In genomic region chr1:226626577-226626956, GRCh38 we compare ENCODE assay signal across 1 cellular context.
A peak's percentile ranks its signal among the peaks of the same experiment; 100 is the strongest.
TF ChIP-seq lines count a peak whose summit lies in the region.

No MANE protein-coding gene starts in this region.

TF ChIP-seq in HEK293, 187 proteins besides CTCF, POLR2A, EP300 and RAD21 (continued from another document and continues in another):
- TF ChIP-seq ZNF518A (tag by site-specific recombination; conservative IDR thresholded peaks at IDR 0.05; ENCODE audit: low read depth) (no peak), ZEB2 (tag by site-specific recombination; IDR thresholded peaks at IDR 0.05) (peak; percentile 45; the same call in 1 of the 2 replicates), ZNF561 (tag by site-specific recombination; IDR thresholded peaks at IDR 0.05; ENCODE audit: borderline replicate concordance) (peak; percentile 72; the same call in 1 of the 2 replicates), KLF9 (tag by site-specific recombination; IDR thresholded peaks at IDR 0.05; ENCODE audit: low read depth) (no peak), ZBTB7A (tag by site-specific recombination; IDR thresholded peaks at IDR 0.05; ENCODE audit: low read depth) (no peak), ZNF10 (tag by site-specific recombination; IDR thresholded peaks at IDR 0.05) (no peak), ZBTB6 (tag by site-specific recombination; IDR thresholded peaks at IDR 0.05) (no peak), ZBTB48 (tag by site-specific recombination; IDR thresholded peaks at IDR 0.05) (no peak), MEIS1 (CRISPR knock-in tag; IDR thresholded peaks at IDR 0.05; ENCODE audit: borderline replicate concordance) (no peak), ZNF747 (tag by site-specific recombination; IDR thresholded peaks at IDR 0.05) (no peak), ZBTB21 (tag by site-specific recombination; IDR thresholded peaks at IDR 0.05) (0 out of 2 replicates have a peak, but pooled peaks have one; percentile 23), MYNN (tag by site-specific recombination; IDR thresholded peaks at IDR 0.05; ENCODE audit: borderline replicate concordance) (no peak), HOXC10 (CRISPR knock-in tag; IDR thresholded peaks at IDR 0.05) (no peak), ZNF639 (tag by site-specific recombination; IDR thresholded peaks at IDR 0.05) (no peak), ZNF48 (tag by site-specific recombination; IDR thresholded peaks at IDR 0.05) (no peak), ZNF791 (tag by site-specific recombination; IDR thresholded peaks at IDR 0.05) (no peak), ZNF785 (tag by site-specific recombination; IDR thresholded peaks at IDR 0.05) (no peak), SCRT2 (tag by site-specific recombination; IDR thresholded peaks at IDR 0.05) (peak; percentile 54), ZNF600 (tag by site-specific recombination; IDR thresholded peaks at IDR 0.05) (peak; percentile 15; the same call in 1 of the 2 replicates), ZBTB26 (tag by site-specific recombination; optimal IDR thresholded peaks at IDR 0.05) (no peak), YY2 (tag by site-specific recombination; IDR thresholded peaks at IDR 0.05) (no peak), ZNF202 (tag by site-specific recombination; IDR thresholded peaks at IDR 0.05; ENCODE audit: borderline replicate concordance) (no peak), ZNF335 (tag by site-specific recombination; conservative IDR thresholded peaks at IDR 0.05) (peak; percentile 55), ZNF362 (tag by site-specific recombination; IDR thresholded peaks at IDR 0.05) (peak; percentile 90; the same call in 1 of the 2 replicates), REST (tag by site-specific recombination; IDR thresholded peaks at IDR 0.05) (no peak), SETDB1 (IDR thresholded peaks at IDR 0.05; ENCODE audit: insufficient read length, low read length) (peak; percentile 47), ZNF654 (tag by site-specific recombination; IDR thresholded peaks at IDR 0.05; ENCODE audit: low read depth) (peak; percentile 69), SP2 (tag by site-specific recombination; IDR thresholded peaks at IDR 0.05) (no peak), ZNF704 (tag by site-specific recombination; IDR thresholded peaks at IDR 0.05) (no peak), ZNF510 (tag by site-specific recombination; IDR thresholded peaks at IDR 0.05; ENCODE audit: insufficient replicate concordance) (no peak), ZFP37 (tag by site-specific recombination; IDR thresholded peaks at IDR 0.05) (no peak), ZSCAN5A (tag by site-specific recombination; IDR thresholded peaks at IDR 0.05) (no peak), ELK4 (IDR thresholded peaks at IDR 0.05; ENCODE audit: borderline replicate concordance, low read depth, low read length) (no peak), ZSCAN4 (tag by site-specific recombination; IDR thresholded peaks at IDR 0.05) (no peak), EGR2 (tag by site-specific recombination; IDR thresholded peaks at IDR 0.05; ENCODE audit: low read depth) (peak; percentile 54), ZNF571 (tag by site-specific recombination; IDR thresholded peaks at IDR 0.05) (no peak), ZNF792 (tag by site-specific recombination; IDR thresholded peaks at IDR 0.05) (no peak), ZSCAN18 (tag by site-specific recombination; IDR thresholded peaks at IDR 0.05) (no peak)
